9 cellular contexts compared by ENCODE assay signal in the genomic region with DNA sequence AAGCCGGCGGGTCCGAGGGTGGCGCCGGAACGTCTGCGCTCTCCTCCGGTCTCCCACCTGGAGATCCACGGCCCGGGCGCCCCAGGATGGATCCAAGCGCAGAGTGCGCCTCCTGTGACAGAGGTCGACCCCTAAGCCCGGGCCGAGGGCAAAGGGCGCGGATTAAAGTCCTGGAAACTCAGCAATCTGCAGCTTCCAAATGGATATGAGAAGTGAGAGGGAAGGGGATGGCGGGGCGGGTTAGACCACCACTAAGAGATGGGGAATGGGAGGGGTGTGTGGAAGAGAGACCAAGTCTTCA. TPM values are rescaled to one million over a fixed set of nuclear protein-coding genes. Genes with fewer than 3 reads are reported as not detected.
A peak's percentile ranks its signal among the peaks of the same experiment; 100 is the strongest.
DNase-seq lines count a peak whose midpoint lies in the region; ATAC-seq and TF ChIP-seq lines count a peak whose summit lies in the region.
"Had no signal": no experiment of that assay in that cellular context is flagged by ENCODE, and none has a peak within 500 bp of the region (broad histone marks: within the 10 kb centered on the region; RNA-seq: fewer than 3 reads in every experiment).

No MANE protein-coding gene starts in this region.

- H3K4me1 ChIP-seq in cardiac muscle cell (ENCODE audit: low read depth) (no peaks in the 10 kb centered on the region), mucosa of stomach (ENCODE audit: control insufficient read depth, insufficient read depth, low read length) (peaks cover 47% of the 10 kb centered on the region)

- peak overlapping the region; percentile 72 for H3K9ac ChIP-seq in mucosa of stomach (ENCODE audit: low read length)

- H3K36me3 ChIP-seq in cardiac muscle cell (no peaks in the 10 kb centered on the region), mucosa of stomach (ENCODE audit: control insufficient read depth, insufficient read depth, low read length) (peaks cover 4% of the 10 kb centered on the region)

- H3K27ac ChIP-seq in cardiac muscle cell (no peak overlapping the region), coronary artery (peak overlapping the region; percentile 86 to 94)

- DNase-seq in cardiac muscle cell (ENCODE audit: low read depth in 1 of 2, low spot score in 1 of 2), result no peak
- DNase-seq in cardiac septum (ENCODE audit: low spot score), result no peak
- no peak for DNase-seq in coronary artery (ENCODE audit: low spot score)
- DNase-seq in NCI-H748 (lab: John Stamatoyannopoulos, UW; ENCODE audit: unreplicated experiment), result no peak
- DNase-seq: NCI-H1694 treated with DMSO at 0.1 percent for 48 hours had no signal

- H3K27me3 ChIP-seq in cardiac muscle cell, result peaks cover 7% of the 10 kb centered on the region
- no peaks in the 10 kb centered on the region for H3K27me3 ChIP-seq in mucosa of stomach (ENCODE audit: control insufficient read depth, insufficient read depth, low read length)

- intact Hi-C loops in cardiac septum (cut with DNase I), result loop anchor here (5.0 kb wide), 1 partner anchor 74 kb away; a partner anchor contains a TSS

- ATAC-seq in GM19397 (IDR thresholded peaks at IDR 0.05; ENCODE audit: unreplicated experiment) (no peak), GM18520 (IDR thresholded peaks at IDR 0.05; ENCODE audit: unreplicated experiment) (no peak), GM21717 (IDR thresholded peaks at IDR 0.05; ENCODE audit: unreplicated experiment) (no peak)

- TF ChIP-seq CTCF in cardiac muscle cell (IDR thresholded peaks at IDR 0.05; ENCODE audit: low read depth, low read length) (no peak), coronary artery (IDR thresholded peaks at IDR 0.05) (no peak)

- peak overlapping the region; percentile 53 for H3K4me3 ChIP-seq in cardiac muscle cell
- peak overlapping the region; percentile 92 for H3K4me3 ChIP-seq in coronary artery
- peak overlapping the region; percentile 58 for H3K4me3 ChIP-seq in mucosa of stomach (ENCODE audit: low read length)

- H3K9me3 ChIP-seq in cardiac muscle cell (ENCODE audit: low read depth) (no peaks in the 10 kb centered on the region), mucosa of stomach (ENCODE audit: control insufficient read depth, low read length) (no peaks in the 10 kb centered on the region)

RNA-seq across cellular contexts. Expression of a gene that starts 0.7 kb away (rescaled TPM):
- total RNA-seq in cardiac muscle cell (10.3 and 19.6 TPM in 2 replicates), cardiac septum (7.7 TPM)
- 6.8 and 8.6 TPM in 2 replicates for polyA plus RNA-seq in cardiac muscle cell

RNA-seq across cellular contexts. Expression of a gene that starts 15.7 kb away (rescaled TPM):
- total RNA-seq in cardiac muscle cell, result 7.0 and 12.5 TPM in 2 replicates
- 11.1 and 14.3 TPM in 2 replicates for polyA plus RNA-seq in cardiac muscle cell
- total RNA-seq in cardiac septum, result 5.1 TPM

RNA-seq across cellular contexts. Expression of a gene that starts 15.8 kb away (rescaled TPM):
- total RNA-seq in cardiac muscle cell (4.1 and 7.3 TPM in 2 replicates), cardiac septum (1.2 TPM)
- 8.7 and 14.7 TPM in 2 replicates for polyA plus RNA-seq in cardiac muscle cell

RNA-seq across cellular contexts. Expression of a gene that starts 26.8 kb away (rescaled TPM):
- total RNA-seq in cardiac muscle cell, result 4.3 and 5.3 TPM in 2 replicates
- 2.6 and 4.0 TPM in 2 replicates for polyA plus RNA-seq in cardiac muscle cell
- total RNA-seq in cardiac septum, result 3.0 TPM
